Comparison of ENCODE assay signal across 1 cellular context in genomic region chr15:100910556-100910955, GRCh38.
TF ChIP-seq lines count a peak whose summit lies in the region.

No MANE protein-coding gene starts in this region.

TF ChIP-seq in H1, 55 proteins besides CTCF, POLR2A, EP300 and RAD21:
- TF ChIP-seq YY1 (IDR thresholded peaks at IDR 0.05; ENCODE audit: low read depth, low read length) = no peak
- no peak for TF ChIP-seq TAF7 (optimal IDR thresholded peaks at IDR 0.05; ENCODE audit: borderline replicate concordance, low read depth, low read length)
- TF ChIP-seq SIX5 (IDR thresholded peaks at IDR 0.05; ENCODE audit: low read depth, low read length) = no peak
- TF ChIP-seq NRF1 (IDR thresholded peaks at IDR 0.05; ENCODE audit: low read depth, low read length) = no peak
- TF ChIP-seq MAFK (IDR thresholded peaks at IDR 0.05; ENCODE audit: low read depth, low read length) = no peak
- no peak for TF ChIP-seq KDM5A (IDR thresholded peaks at IDR 0.05; ENCODE audit: low read length)
- no peak for TF ChIP-seq CHD1 (IDR thresholded peaks at IDR 0.05; ENCODE audit: low read depth, low read length)
- TF ChIP-seq TAF1 (IDR thresholded peaks at IDR 0.05; ENCODE audit: low read depth, low read length) = no peak
- no peak for TF ChIP-seq CTBP2 (IDR thresholded peaks at IDR 0.05; ENCODE audit: borderline replicate concordance, insufficient read depth, insufficient read length, low read length)
- no peak for TF ChIP-seq EZH2 (IDR thresholded peaks at IDR 0.05; ENCODE audit: low read depth, low read length, severe bottlenecking)
- TF ChIP-seq HDAC2 (IDR thresholded peaks at IDR 0.05; ENCODE audit: borderline replicate concordance in 1 of 2, low read depth in 2 of 2, low read length in 2 of 2) = no peak
- no peak for TF ChIP-seq JUND (IDR thresholded peaks at IDR 0.05; ENCODE audit: low read length)
- TF ChIP-seq BCL11A (IDR thresholded peaks at IDR 0.05; ENCODE audit: low read depth in 2 of 2, low read length in 2 of 2) = no peak
- TF ChIP-seq KDM1A (IDR thresholded peaks at IDR 0.05; ENCODE audit: borderline replicate concordance, low read length) = no peak
- no peak for TF ChIP-seq GTF2F1 (IDR thresholded peaks at IDR 0.05; ENCODE audit: borderline replicate concordance, low read depth, low read length)
